ENCODE assay signal across 8 cellular contexts in the genomic region with DNA sequence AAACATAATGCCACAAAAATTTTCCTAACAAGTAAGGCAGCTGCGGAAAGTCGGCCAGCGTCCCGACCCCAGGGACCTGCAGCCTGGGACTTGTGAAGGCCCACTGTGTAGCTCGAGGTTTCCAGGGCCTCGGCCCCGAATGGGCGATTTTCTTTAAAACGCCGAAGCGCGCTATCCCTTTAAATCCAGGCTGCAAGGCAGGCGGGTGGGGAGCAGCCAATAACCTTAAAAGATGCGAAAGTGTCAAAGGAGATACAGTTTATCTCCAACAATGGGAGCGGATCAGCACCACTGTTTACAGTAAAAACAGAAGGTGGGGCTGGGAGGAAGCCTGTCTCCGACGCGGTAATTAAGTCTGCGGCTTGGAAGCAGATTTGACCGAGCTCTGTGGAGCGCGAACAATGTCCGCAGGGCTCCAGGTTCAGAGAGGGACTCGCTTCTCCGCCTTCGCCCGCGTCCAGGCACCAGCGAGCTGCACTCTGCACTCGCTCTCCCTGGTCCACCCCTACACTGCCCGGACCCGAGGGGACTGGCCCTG. TPM values are rescaled to one million over a fixed set of nuclear protein-coding genes. Genes with fewer than 3 reads are reported as not detected.
DNase-seq lines count a peak whose midpoint lies in the region; ATAC-seq and TF ChIP-seq lines count a peak whose summit lies in the region.

No MANE protein-coding gene starts in this region.

- DNase-seq in DMS153 (lab: John Stamatoyannopoulos, UW), result peak; percentile 26
- no peak for DNase-seq in DMS153 treated with DMSO at 0.1 percent for 48 hours (lab: John Stamatoyannopoulos, UW; ENCODE audit: unreplicated experiment)
- peak; percentile 56 for DNase-seq in medulla oblongata (ENCODE audit: extremely low spot score)
- peak in 1 of 2 donors; percentile 38 for DNase-seq in tibial artery

- 0 out of 2 replicates have a peak, but pooled peaks cover 8% of the 10 kb centered on the region for H4K20me1 ChIP-seq in SU-DHL-6 (ENCODE audit: low read depth, low read length)

- TF ChIP-seq CTCF in SU-DHL-6 (IDR thresholded peaks at IDR 0.05; ENCODE audit: insufficient read depth, low read length, poor library complexity, severe bottlenecking), result no peak
- no peak for TF ChIP-seq CTCF in tibial artery (IDR thresholded peaks at IDR 0.05)

- H3K4me1 ChIP-seq in HUES6 (ENCODE audit: control insufficient read depth, insufficient read depth, low read length) (peaks cover 38% of the 10 kb centered on the region), ectodermal cell (ENCODE audit: control insufficient read depth, insufficient read depth, low read length) (peaks cover 30% of the 10 kb centered on the region), tibial artery (peaks cover 0 to 22% (median 4%) of the 10 kb centered on the region in 4 donors)

- no peaks in the 10 kb centered on the region for H3F3A ChIP-seq in SU-DHL-6 (ENCODE audit: insufficient read depth)

- H3K79me2 ChIP-seq in SU-DHL-6 (ENCODE audit: insufficient read depth, low read length), result no peaks in the 10 kb centered on the region

- H3K4me2 ChIP-seq in SU-DHL-6 (ENCODE audit: low read depth, low read length, poor library complexity, severe bottlenecking), result peak overlapping the region; percentile 68

- peaks cover 68% of the 10 kb centered on the region for H3K27me3 ChIP-seq in HUES6 (ENCODE audit: control insufficient read depth, insufficient read depth, low read length)
- no peaks in the 10 kb centered on the region for H3K27me3 ChIP-seq in SU-DHL-6 (ENCODE audit: low read length)
- H3K27me3 ChIP-seq in ectodermal cell (ENCODE audit: control insufficient read depth, insufficient read depth, low read length, poor library complexity, severe bottlenecking), result peaks cover 38% of the 10 kb centered on the region
- H3K27me3 ChIP-seq in tibial artery, result no peaks in the 10 kb centered on the region

- intact Hi-C loops in tibial artery (cut with DNase I; ENCODE audit: low total_unique reads), result loop anchor here (5.0 to 10.0 kb wide), 4 partner anchors 77 to 386 kb away; a partner anchor contains a TSS

- H3K36me3 ChIP-seq in HUES6 (ENCODE audit: control insufficient read depth, insufficient read depth, low read length) (no peaks in the 10 kb centered on the region), SU-DHL-6 (ENCODE audit: low read length) (no peaks in the 10 kb centered on the region), ectodermal cell (ENCODE audit: control insufficient read depth, insufficient read depth, low read length) (no peaks in the 10 kb centered on the region), tibial artery (no peaks in the 10 kb centered on the region)

- H3K9ac ChIP-seq in HUES6 (ENCODE audit: low read length) (peak overlapping the region; percentile 82), SU-DHL-6 (ENCODE audit: low read length) (peak overlapping the region; percentile 63)

- H3K9me3 ChIP-seq in HUES6 (ENCODE audit: control insufficient read depth, insufficient read depth, low read depth, low read length), result no peaks in the 10 kb centered on the region
- no peaks in the 10 kb centered on the region for H3K9me3 ChIP-seq in SU-DHL-6 (ENCODE audit: insufficient read depth, low read length)
- no peaks in the 10 kb centered on the region for H3K9me3 ChIP-seq in ectodermal cell (ENCODE audit: control insufficient read depth, low read length)
- no peaks in the 10 kb centered on the region for H3K9me3 ChIP-seq in tibial artery

- H3K27ac ChIP-seq in HUES6 (ENCODE audit: low read depth, low read length) (no peak overlapping the region), SU-DHL-6 (ENCODE audit: low read depth, low read length) (no peak overlapping the region), ectodermal cell (ENCODE audit: insufficient read depth, low read depth, low read length, poor library complexity, severe bottlenecking) (peak overlapping the region; percentile 84), tibial artery (peak overlapping the region; percentile 94 to 96)

- H3K4me3 ChIP-seq in HUES6 (ENCODE audit: low read depth, low read length), result peak overlapping the region; percentile 97
- peak overlapping the region; percentile 72 for H3K4me3 ChIP-seq in SU-DHL-6 (ENCODE audit: insufficient read depth, low read length, poor library complexity, severe bottlenecking)
- H3K4me3 ChIP-seq in ectodermal cell (ENCODE audit: insufficient read depth, low read depth, low read length), result peak overlapping the region; percentile 93
- H3K4me3 ChIP-seq in tibial artery, result peak overlapping the region; percentile 98 to 99

- no peaks in the 10 kb centered on the region for H3K9me2 ChIP-seq in SU-DHL-6 (replicated peaks; ENCODE audit: insufficient read depth, low read length)

- 0% methylated on average over 32 of the region's 32 CpGs for WGBS in ectodermal cell, 2 experiments

- peak overlapping the region; percentile 43 for H2AFZ ChIP-seq in SU-DHL-6 (ENCODE audit: low read depth, low read length, severe bottlenecking)

- ATAC-seq in HG02588 (IDR thresholded peaks at IDR 0.05; ENCODE audit: unreplicated experiment), result no peak

RNA-seq across cellular contexts. Expression of a gene that starts 1.6 kb away (rescaled TPM):
- 30.3 TPM for polyA plus RNA-seq in ectodermal cell (2013, experiment 1 of 4)
- 31.0 TPM for polyA plus RNA-seq in ectodermal cell (2013, experiment 2 of 4)
- 25.6 TPM for polyA plus RNA-seq in ectodermal cell (2013, experiment 3 of 4)
- 30.0 TPM for polyA plus RNA-seq in ectodermal cell (2013, experiment 4 of 4)

Comparison
In these comparisons a context has a peak if more than half of its experiments do, and no peak if none do; other contexts are left out.
1. H3K27ac ChIP-seq: peak in ectodermal cell (single experiment) and tibial artery (2 of 2); none in HUES6 (single experiment) and SU-DHL-6 (single experiment).
2. Peak in every context shown above with its lines, with median percentiles within 50 percentile points of each other: H3K4me3 ChIP-seq.